Comparison of ENCODE assay signal across 13 cellular contexts in genomic region chr2:106197878-106198277, GRCh38. TPM values are rescaled to one million over a fixed set of nuclear protein-coding genes. Genes with fewer than 3 reads are reported as not detected.
DNase-seq lines count a peak whose midpoint lies in the region; ATAC-seq, FAIRE-seq and TF ChIP-seq lines count a peak whose summit lies in the region.
"Had no signal": no experiment of that assay in that cellular context is flagged by ENCODE, and none has a peak within 500 bp of the region (broad histone marks: within the 10 kb centered on the region; RNA-seq: fewer than 3 reads in every experiment).

No MANE protein-coding gene starts in this region.

- peaks cover 3% of the 10 kb centered on the region for H4K20me1 ChIP-seq in astrocyte (ENCODE audit: insufficient read depth, low read length)

- peaks cover 5% of the 10 kb centered on the region for H3K4me1 ChIP-seq in astrocyte (ENCODE audit: insufficient read depth, low read length)
- peaks cover 0 to 35% (median 4%) of the 10 kb centered on the region in 3 donors for H3K4me1 ChIP-seq in gastroesophageal sphincter
- peaks cover 7 to 11% of the 10 kb centered on the region in 2 donors for H3K4me1 ChIP-seq in thyroid gland

- no peak for TF ChIP-seq EP300 in gastroesophageal sphincter (IDR thresholded peaks at IDR 0.05)

- peaks cover 7% of the 10 kb centered on the region for H3K79me2 ChIP-seq in astrocyte (ENCODE audit: insufficient read depth, low read length)

- H3K27me3 Mint-ChIP-seq in astrocyte (ENCODE audit: low read depth, unreplicated experiment) = peaks cover 13% of the 10 kb centered on the region
- peaks cover 4% of the 10 kb centered on the region for H3K27me3 Mint-ChIP-seq in activated CD8-positive, alpha-beta memory T cell treated with anti-CD3 and anti-CD28 coated beads, Interleukin-2, amount 10 ng/mL, durations not matched to agents 7 days and 5 days
- H3K27me3 Mint-ChIP-seq: central memory CD8-positive, alpha-beta T cell had no signal

- no peak overlapping the region for H2AFZ ChIP-seq in astrocyte (ENCODE audit: low read depth, low read length)
- H2AFZ ChIP-seq: neural progenitor cell had no signal

- intact Hi-C loops in thyroid gland (cut with DNase I) (no loop called here), dorsolateral prefrontal cortex (cut with DNase I) (loop anchor here (10.0 kb wide), 1 partner anchor 863 kb away; the partner anchor contains the start of gene C2orf49 (in 2 of the 2))

- peaks cover 2% of the 10 kb centered on the region for H3K9me3 Mint-ChIP-seq in astrocyte (ENCODE audit: unreplicated experiment)
- no peaks in the 10 kb centered on the region for H3K9me3 Mint-ChIP-seq in activated CD8-positive, alpha-beta memory T cell treated with anti-CD3 and anti-CD28 coated beads, Interleukin-2, amount 10 ng/mL, durations not matched to agents 7 days and 5 days (ENCODE audit: low read depth)
- H3K9me3 Mint-ChIP-seq: central memory CD8-positive, alpha-beta T cell had no signal

- FAIRE-seq in astrocyte (lab: Jason Lieb, UNC) = no peak

- H3K27ac Mint-ChIP-seq in astrocyte (ENCODE audit: unreplicated experiment) = peak overlapping the region; percentile 81
- H3K27ac Mint-ChIP-seq in activated CD8-positive, alpha-beta memory T cell treated with anti-CD3 and anti-CD28 coated beads, Interleukin-2, amount 10 ng/mL, durations not matched to agents 7 days and 5 days = no peak overlapping the region
- H3K27ac Mint-ChIP-seq: activated CD8-positive, alpha-beta T cell treated with anti-CD3 and anti-CD28 coated beads, Interleukin-2, amount 10 ng/mL, durations not matched to agents 7 days and 5 days; neural progenitor cell had no signal

- H3K4me3 ChIP-seq in astrocyte (ENCODE audit: insufficient read depth, low read depth, low read length) (no peak overlapping the region), gastroesophageal sphincter (no peak overlapping the region), thyroid gland (replicated peaks in 1 of 3) (no peak overlapping the region), dorsolateral prefrontal cortex (no peak overlapping the region)
- H3K4me3 ChIP-seq: neural progenitor cell, thoracic aorta had no signal

- CTCF ChIA-PET in activated CD8-positive, alpha-beta memory T cell treated with anti-CD3 and anti-CD28 coated beads, Interleukin-2, amount 10 ng/mL, durations not matched to agents 7 days and 5 days (lab: Charles Lee) = no interaction called here

- no peak overlapping the region for H3K9ac ChIP-seq in astrocyte (ENCODE audit: low read length)
- H3K9ac ChIP-seq: neural progenitor cell had no signal

- H3K36me3 Mint-ChIP-seq in astrocyte (ENCODE audit: low read depth, unreplicated experiment) = no peaks in the 10 kb centered on the region
- H3K36me3 Mint-ChIP-seq in activated CD8-positive, alpha-beta memory T cell treated with anti-CD3 and anti-CD28 coated beads, Interleukin-2, amount 10 ng/mL, durations not matched to agents 7 days and 5 days = no peaks in the 10 kb centered on the region
- H3K36me3 Mint-ChIP-seq: neural progenitor cell had no signal

- H3K27ac ChIP-seq in astrocyte (ENCODE audit: low read depth, low read length) (no peak overlapping the region), gastroesophageal sphincter (peak overlapping the region; percentile 54 to 81 (median 68)), thyroid gland (peak overlapping the region in 1 of 3 donors; percentile 3), dorsolateral prefrontal cortex (no peak overlapping the region)
- H3K27ac ChIP-seq: neural progenitor cell, thoracic aorta had no signal

- peak; percentile 79 for DNase-seq in HCEC 1CT
- peak; percentile 95 for DNase-seq in astrocyte (ENCODE audit: low read depth)
- DNase-seq in thyroid gland = peak; percentile 53 to 62
- no peak for DNase-seq in SKM-1 treated with dmso at 0.1 percent for 144 hours (lab: John Stamatoyannopoulos, UW; ENCODE audit: unreplicated experiment)
- no peak for DNase-seq in dorsolateral prefrontal cortex
- no peak for DNase-seq in activated CD8-positive, alpha-beta memory T cell treated with anti-CD3 and anti-CD28 coated beads, Interleukin-2, amount 10 ng/mL, durations not matched to agents 7 days and 5 days
- DNase-seq: activated CD8-positive, alpha-beta T cell treated with anti-CD3 and anti-CD28 coated beads, Interleukin-2, amount 10 ng/mL, durations not matched to agents 7 days and 5 days; NCI-H446 treated with DMSO at 0.1 percent for 48 hours had no signal

- H3K4me2 ChIP-seq in astrocyte (ENCODE audit: low read length) = peak overlapping the region; percentile 60
- H3K4me2 ChIP-seq: neural progenitor cell had no signal

- H3K27me3 ChIP-seq in astrocyte (ENCODE audit: insufficient read depth, low read length) (peaks cover 12% of the 10 kb centered on the region), gastroesophageal sphincter (no peaks in the 10 kb centered on the region), thyroid gland (no peaks in the 10 kb centered on the region), dorsolateral prefrontal cortex (no peaks in the 10 kb centered on the region)

- peaks cover 16% of the 10 kb centered on the region for H3K4me1 Mint-ChIP-seq in astrocyte (ENCODE audit: low read depth, unreplicated experiment)
- peaks cover 8% of the 10 kb centered on the region for H3K4me1 Mint-ChIP-seq in activated CD8-positive, alpha-beta memory T cell treated with anti-CD3 and anti-CD28 coated beads, Interleukin-2, amount 10 ng/mL, durations not matched to agents 7 days and 5 days

- no peak for TF ChIP-seq POLR2A in gastroesophageal sphincter (IDR thresholded peaks at IDR 0.05)
- no peak for TF ChIP-seq POLR2A in thyroid gland (IDR thresholded peaks at IDR 0.05)

- H3K36me3 ChIP-seq in astrocyte (ENCODE audit: insufficient read depth, low read length) (no peaks in the 10 kb centered on the region), gastroesophageal sphincter (no peaks in the 10 kb centered on the region), thyroid gland (no peaks in the 10 kb centered on the region)
- H3K36me3 ChIP-seq: neural progenitor cell, thoracic aorta had no signal

- TF ChIP-seq CTCF in astrocyte (IDR thresholded peaks at IDR 0.05; ENCODE audit: insufficient read depth, low read depth, low read length) = no peak
- no peak for TF ChIP-seq CTCF in gastroesophageal sphincter (IDR thresholded peaks at IDR 0.05)
- no peak for TF ChIP-seq CTCF in thyroid gland (IDR thresholded peaks at IDR 0.05)
- TF ChIP-seq CTCF in dorsolateral prefrontal cortex (IDR thresholded peaks at IDR 0.05 in 54 of 56, conservative IDR thresholded peaks at IDR 0.05 in 2 of 56; ENCODE audit: low read depth in 1 of 56, partially characterized antibody in 56 of 56) = no peak

- peak; percentile 54 for ATAC-seq in gastroesophageal sphincter
- ATAC-seq in GM18502 (IDR thresholded peaks at IDR 0.05; ENCODE audit: poor library complexity, unreplicated experiment) = no peak
- no peak for ATAC-seq in activated CD8-positive, alpha-beta memory T cell treated with anti-CD3 and anti-CD28 coated beads, Interleukin-2, amount 10 ng/mL, durations not matched to agents 7 days and 5 days
- ATAC-seq: activated CD8-positive, alpha-beta T cell treated with anti-CD3 and anti-CD28 coated beads, Interleukin-2, amount 10 ng/mL, durations not matched to agents 7 days and 5 days had no signal

- H3K4me3 Mint-ChIP-seq in astrocyte (ENCODE audit: unreplicated experiment) = no peak overlapping the region
- H3K4me3 Mint-ChIP-seq in activated CD8-positive, alpha-beta memory T cell treated with anti-CD3 and anti-CD28 coated beads, Interleukin-2, amount 10 ng/mL, durations not matched to agents 7 days and 5 days = no peak overlapping the region
- H3K4me3 Mint-ChIP-seq: activated CD8-positive, alpha-beta T cell treated with anti-CD3 and anti-CD28 coated beads, Interleukin-2, amount 10 ng/mL, durations not matched to agents 7 days and 5 days; central memory CD8-positive, alpha-beta T cell; neural progenitor cell had no signal

- H3K9me3 ChIP-seq in astrocyte (ENCODE audit: insufficient read depth, low read depth, low read length) (no peaks in the 10 kb centered on the region), gastroesophageal sphincter (no peaks in the 10 kb centered on the region), thyroid gland (no peaks in the 10 kb centered on the region)
- H3K9me3 ChIP-seq: thoracic aorta had no signal

- WGBS in gastroesophageal sphincter (ENCODE audit: low coverage in 1 of 2), 2 donors = 11 to 23% methylated on average over 1 to 3 of the region's 3 CpGs
- WGBS in thyroid gland, 2 donors = 10 to 20% methylated on average over 3 of the region's 3 CpGs

RNA-seq across cellular contexts. Expression of gene UXS1, which starts 3.8 kb away (rescaled TPM):
- total RNA-seq in astrocyte (43.1 and 49.2 TPM in 2 replicates), gastroesophageal sphincter (10 to 100 TPM; 34.7 to 58.9 (median 52.1) TPM), thyroid gland (10 to 100 TPM; 32.2 to 94.2 (median 36.0) TPM), dorsolateral prefrontal cortex (10 to 100 TPM; 37.5 to 89.4 (median 64.7) TPM)
- 100 to 1,000 TPM in 1 of 2 experiments, 10 to 100 TPM in 1; 90.0 to 115 TPM for total RNA-seq in activated CD8-positive, alpha-beta memory T cell treated with anti-CD3 and anti-CD28 coated beads, Interleukin-2, amount 10 ng/mL, durations not matched to agents 7 days and 5 days

Comparison
In these comparisons a context has a peak if more than half of its experiments do, and no peak if none do; other contexts are left out.
1. DNase-seq: peak in HCEC 1CT (single experiment), astrocyte (single experiment) and thyroid gland (2 of 2); none in SKM-1 treated with dmso at 0.1 percent for 144 hours (single experiment), dorsolateral prefrontal cortex (0 of 10) and activated CD8-positive, alpha-beta memory T cell treated with anti-CD3 and anti-CD28 coated beads, Interleukin-2, amount 10 ng/mL, durations not matched to agents 7 days and 5 days (single experiment).
2. H3K27ac ChIP-seq: peak in gastroesophageal sphincter (4 of 4); none in astrocyte (single experiment) and dorsolateral prefrontal cortex (0 of 59).